ENCODE assay signal across 15 cellular contexts in genomic region chr1:66214901-66215300, GRCh38.
DNase-seq lines count a peak whose midpoint lies in the region; ATAC-seq, FAIRE-seq and TF ChIP-seq lines count a peak whose summit lies in the region.
"Had no signal": no experiment of that assay in that cellular context is flagged by ENCODE, and none has a peak within 500 bp of the region (broad histone marks: within the 10 kb centered on the region; RNA-seq: fewer than 3 reads in every experiment).

No MANE protein-coding gene starts in this region.

- DNase-seq in GM12865 (ENCODE audit: low read depth) = peak; percentile 15
- no peak for DNase-seq in activated naive CD8-positive, alpha-beta T cell treated with anti-CD3 and anti-CD28 coated beads, Interleukin-2, amount 50 U/mL, for 24 hours
- DNase-seq in heart left ventricle = no peak
- DNase-seq in urothelium cell line (ENCODE audit: low spot score) = no peak
- no peak for DNase-seq in NCI-H2171 treated with DMSO at 0.1 percent for 48 hours (lab: John Stamatoyannopoulos, UW)
- no peak for DNase-seq in esophagus muscularis mucosa (ENCODE audit: extremely low spot score)
- DNase-seq: activated T-cell treated with anti-CD3 and anti-CD28 coated beads, Interleukin-2, amount 50 U/mL, for 1 hour; MV-4-11; NCI-H345; T1000 had no signal

- intact Hi-C loops in heart left ventricle (cut with DNase I) (no loop called here), esophagus muscularis mucosa (cut with DNase I) (no loop called here)

- H3K27me3 ChIP-seq in heart left ventricle (no peaks in the 10 kb centered on the region), esophagus muscularis mucosa (no peaks in the 10 kb centered on the region)

- H3K9me3 ChIP-seq in heart left ventricle = no peaks in the 10 kb centered on the region
- no peaks in the 10 kb centered on the region for H3K9me3 ChIP-seq in esophagus muscularis mucosa
- H3K9me3 ChIP-seq: thoracic aorta had no signal

- TF ChIP-seq POLR2A in heart left ventricle (IDR thresholded peaks at IDR 0.05) = no peak
- TF ChIP-seq POLR2A in esophagus muscularis mucosa (IDR thresholded peaks at IDR 0.05; ENCODE audit: low read depth) = no peak

- ATAC-seq in GM19035 (IDR thresholded peaks at IDR 0.05; ENCODE audit: unreplicated experiment) (peak; percentile 62), HG03378 (IDR thresholded peaks at IDR 0.05; ENCODE audit: unreplicated experiment) (peak; percentile 66), heart left ventricle (no peak)
- peak; percentile 61 for ATAC-seq in activated naive CD8-positive, alpha-beta T cell treated with anti-CD3 and anti-CD28 coated beads, Interleukin-2, amount 50 U/mL, for 24 hours

- H3K4me1 Mint-ChIP-seq in activated naive CD8-positive, alpha-beta T cell treated with anti-CD3 and anti-CD28 coated beads, Interleukin-2, amount 50 U/mL, for 24 hours = peaks cover 8% of the 10 kb centered on the region

- TF ChIP-seq CTCF in GM12865 (IDR thresholded peaks at IDR 0.05; ENCODE audit: insufficient read depth, low read depth, low read length, missing control alignments) (no peak), heart left ventricle (IDR thresholded peaks at IDR 0.05) (no peak), esophagus muscularis mucosa (IDR thresholded peaks at IDR 0.05) (no peak)

- no peaks in the 10 kb centered on the region for H3K9me3 Mint-ChIP-seq in activated naive CD8-positive, alpha-beta T cell treated with anti-CD3 and anti-CD28 coated beads, Interleukin-2, amount 50 U/mL, for 24 hours

- H3K27ac Mint-ChIP-seq in activated naive CD8-positive, alpha-beta T cell treated with anti-CD3 and anti-CD28 coated beads, Interleukin-2, amount 50 U/mL, for 24 hours = no peak overlapping the region

- no peak for FAIRE-seq in urothelium cell line (lab: Jason Lieb, UNC)
- FAIRE-seq: bronchial epithelial cell had no signal

- H3K4me3 ChIP-seq in GM12865 (ENCODE audit: low read depth, low read length) (no peak overlapping the region), heart left ventricle (no peak overlapping the region), esophagus muscularis mucosa (no peak overlapping the region)
- H3K4me3 ChIP-seq: thoracic aorta had no signal

- no peaks in the 10 kb centered on the region for H3K27me3 Mint-ChIP-seq in activated naive CD8-positive, alpha-beta T cell treated with anti-CD3 and anti-CD28 coated beads, Interleukin-2, amount 50 U/mL, for 24 hours

- no peaks in the 10 kb centered on the region for H3K36me3 Mint-ChIP-seq in activated naive CD8-positive, alpha-beta T cell treated with anti-CD3 and anti-CD28 coated beads, Interleukin-2, amount 50 U/mL, for 24 hours (ENCODE audit: low read depth)

- no peak for TF ChIP-seq EP300 in esophagus muscularis mucosa (IDR thresholded peaks at IDR 0.05)

- H3K4me3 Mint-ChIP-seq in activated naive CD8-positive, alpha-beta T cell treated with anti-CD3 and anti-CD28 coated beads, Interleukin-2, amount 50 U/mL, for 24 hours = no peak overlapping the region

- H3K36me3 ChIP-seq in heart left ventricle = no peaks in the 10 kb centered on the region
- H3K36me3 ChIP-seq in esophagus muscularis mucosa = no peaks in the 10 kb centered on the region
- H3K36me3 ChIP-seq: thoracic aorta had no signal

- H3K4me1 ChIP-seq in heart left ventricle (no peaks in the 10 kb centered on the region), esophagus muscularis mucosa (no peaks in the 10 kb centered on the region)

- no peak overlapping the region for H3K27ac ChIP-seq in heart left ventricle
- no peak overlapping the region for H3K27ac ChIP-seq in esophagus muscularis mucosa (replicated peaks in 1 of 4)
- H3K27ac ChIP-seq: RWPE1, thoracic aorta had no signal

Comparison
In these comparisons a context has a peak if more than half of its experiments do, and no peak if none do; other contexts are left out.
1. ATAC-seq: peak in GM19035 (single experiment), HG03378 (single experiment) and activated naive CD8-positive, alpha-beta T cell treated with anti-CD3 and anti-CD28 coated beads, Interleukin-2, amount 50 U/mL, for 24 hours (single experiment); none in heart left ventricle (0 of 4).